1 cellular context compared by ENCODE assay signal in the genomic region with DNA sequence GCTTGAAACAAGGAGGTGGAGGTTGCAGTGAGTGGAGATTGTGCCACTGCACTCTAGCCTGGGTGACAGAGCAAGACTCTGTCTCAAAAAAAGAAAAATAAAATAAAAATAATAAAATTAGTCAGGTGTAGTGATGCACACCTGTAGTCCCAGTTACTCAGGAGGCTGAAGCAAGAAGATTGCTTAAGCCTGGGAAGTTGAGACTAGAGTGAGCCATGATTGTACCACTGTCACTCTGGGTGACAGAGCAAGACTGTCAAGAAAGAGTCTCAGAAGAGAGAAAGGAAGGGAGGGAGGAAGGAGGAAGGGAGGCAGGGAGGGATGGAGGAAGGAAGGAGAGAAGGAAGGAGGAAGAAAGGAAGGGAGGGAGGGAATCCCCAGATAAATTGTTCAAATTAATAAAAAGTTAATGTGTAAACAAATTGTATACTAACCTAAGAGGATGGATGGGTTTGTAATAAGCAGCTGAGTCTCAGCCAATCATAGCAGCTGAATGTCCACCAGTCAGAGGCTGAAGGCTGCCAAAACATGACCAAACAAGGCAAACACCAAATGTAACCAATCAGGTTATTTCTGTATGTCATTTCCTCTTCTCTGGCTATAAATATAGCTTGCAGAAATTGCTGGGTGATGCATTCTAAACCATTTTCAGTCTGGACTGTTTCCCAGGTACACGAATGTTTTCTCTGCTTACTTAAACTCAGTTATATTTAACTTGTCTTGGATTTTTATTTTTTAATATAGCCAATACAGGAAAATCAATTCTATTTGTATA.
TF ChIP-seq lines count a peak whose summit lies in the region.

No MANE protein-coding gene starts in this region.

TF ChIP-seq in HEK293, 187 proteins besides CTCF, POLR2A, EP300 and RAD21 (continued from another document):
- TF ChIP-seq PRDM10 (tag by site-specific recombination; IDR thresholded peaks at IDR 0.05), result peak; percentile 24; the same call in 1 of the 2 replicates
- 0 out of 2 replicates have a peak, but pooled peaks have one; percentile 20 for TF ChIP-seq SP2 (tag by site-specific recombination; IDR thresholded peaks at IDR 0.05)
- no peak for TF ChIP-seq REPIN1 (tag by site-specific recombination; IDR thresholded peaks at IDR 0.05; ENCODE audit: low read depth)
- no peak for TF ChIP-seq ZNF843 (tag by site-specific recombination; IDR thresholded peaks at IDR 0.05)
TF ChIP-seq in HEK293: peak in this region for 4.
